15 cellular contexts compared by ENCODE assay signal in the genomic region with DNA sequence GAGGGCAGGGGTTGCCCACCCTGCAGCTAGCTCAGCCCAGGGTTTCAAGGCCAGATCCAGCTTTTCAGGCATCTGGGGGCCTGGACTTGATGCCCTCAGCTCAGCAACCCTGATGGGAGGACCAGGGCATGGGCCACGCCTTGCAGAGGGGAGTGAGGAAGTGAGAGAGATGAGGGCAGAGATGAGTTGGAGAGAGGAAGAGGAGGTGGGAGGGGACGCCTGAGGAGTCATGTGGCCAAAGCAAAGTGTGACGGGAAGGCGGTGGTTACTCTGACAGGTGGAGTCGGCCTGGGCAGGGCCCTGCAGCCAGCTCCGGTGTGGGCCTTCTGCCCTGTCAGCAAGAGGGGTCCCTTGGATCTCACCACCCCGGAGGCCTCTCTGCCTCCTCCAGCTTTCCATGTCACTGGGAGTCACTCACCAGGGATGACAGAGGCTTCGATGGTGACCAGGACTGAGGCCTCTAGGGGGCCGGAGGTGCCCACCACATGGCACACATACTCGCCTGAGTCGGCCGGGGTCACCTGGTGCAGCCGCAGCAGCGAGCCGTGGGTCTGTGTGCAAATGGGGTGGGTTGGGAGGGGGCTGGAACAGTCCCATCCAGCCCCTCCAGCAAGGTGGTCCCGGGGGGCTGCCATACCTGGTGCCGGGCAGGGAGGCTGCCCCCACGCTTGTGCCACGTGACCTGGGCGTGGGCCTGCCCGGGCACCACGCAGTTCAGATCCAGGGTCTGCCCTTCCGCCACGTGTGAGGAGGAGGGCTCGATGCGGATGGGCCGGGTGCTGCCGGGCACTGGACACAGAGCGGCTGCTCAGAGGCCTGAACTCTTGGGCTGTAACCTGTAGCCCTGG. TPM values are rescaled to one million over a fixed set of nuclear protein-coding genes. Genes with fewer than 3 reads are reported as not detected.
DNase-seq lines count a peak whose midpoint lies in the region; ATAC-seq and TF ChIP-seq lines count a peak whose summit lies in the region.
"Had no signal": no experiment of that assay in that cellular context is flagged by ENCODE, and none has a peak within 500 bp of the region (broad histone marks: within the 10 kb centered on the region; RNA-seq: fewer than 3 reads in every experiment).

No MANE protein-coding gene starts in this region.

- TF ChIP-seq POLR2A in gastroesophageal sphincter (IDR thresholded peaks at IDR 0.05): no peak

- peaks cover 0 to 7% (median 0%) of the 10 kb centered on the region in 3 donors for H3K4me1 ChIP-seq in gastroesophageal sphincter
- H3K4me1 ChIP-seq: Caco-2, left lung had no signal

- H3K36me3 ChIP-seq in gastroesophageal sphincter: peaks cover 0 to 100% of the 10 kb centered on the region in 2 donors
- H3K36me3 ChIP-seq: neutrophil had no signal

- no peaks in the 10 kb centered on the region for H3K27me3 ChIP-seq in gastroesophageal sphincter
- H3K27me3 ChIP-seq: left lung, neutrophil had no signal

- WGBS in gastroesophageal sphincter (ENCODE audit: low coverage in 1 of 2), 2 donors: 90% methylated on average over 3 of the region's 29 CpGs; no CpG with 5 or more reads in 1 of the 2 donors

- TF ChIP-seq CTCF in gastroesophageal sphincter (IDR thresholded peaks at IDR 0.05): no peak

- no peak overlapping the region for H3K4me3 ChIP-seq in gastroesophageal sphincter
- H3K4me3 ChIP-seq: left lung had no signal

- no peaks in the 10 kb centered on the region for H3K9me3 ChIP-seq in gastroesophageal sphincter
- H3K9me3 ChIP-seq: Caco-2, left lung, neutrophil had no signal

- peak; percentile 76 for ATAC-seq in GM18511 (IDR thresholded peaks at IDR 0.05; ENCODE audit: unreplicated experiment)
- peak; percentile 75 for ATAC-seq in GM21423 (IDR thresholded peaks at IDR 0.05; ENCODE audit: unreplicated experiment)
- ATAC-seq in gastroesophageal sphincter: no peak
- ATAC-seq in GM18498 (IDR thresholded peaks at IDR 0.05; ENCODE audit: unreplicated experiment): no peak
- ATAC-seq: effector memory CD8-positive, alpha-beta T cell; left lung had no signal

- DNase-seq in NOMO-1 treated with dmso at 0.1 percent for 144 hours (lab: John Stamatoyannopoulos, UW; ENCODE audit: unreplicated experiment): peak; percentile 70
- no peak for DNase-seq in NCI-H1417 treated with DMSO at 0.1 percent for 48 hours (lab: John Stamatoyannopoulos, UW)
- DNase-seq in superior temporal gyrus (ENCODE audit: extremely low spot score): no peak
- DNase-seq in globus pallidus (ENCODE audit: low spot score): no peak
- DNase-seq: Caco-2; effector memory CD8-positive, alpha-beta T cell; NCI-H1092; NCI-H774 had no signal

- H3K27ac ChIP-seq in gastroesophageal sphincter: peak overlapping the region in 3 of 4 donors; percentile 3 to 61 (median 27)
- H3K27ac ChIP-seq: left lung, neutrophil had no signal

- no peak for TF ChIP-seq EP300 in gastroesophageal sphincter (IDR thresholded peaks at IDR 0.05)

RNA-seq across cellular contexts. Expression of a gene that starts 40.4 kb away (rescaled TPM):
- under 1 TPM in 1 of 4 donors, not detected in 3; 0.08 TPM for total RNA-seq in gastroesophageal sphincter
- total RNA-seq: Caco-2, H4 had no signal

Comparison
In these comparisons a context has a peak if more than half of its experiments do, and no peak if none do; other contexts are left out.
1. ATAC-seq: peak in GM18511 (single experiment) and GM21423 (single experiment); none in gastroesophageal sphincter (single experiment) and GM18498 (single experiment).